8 cellular contexts compared by ENCODE assay signal in genomic region chr22:32723632-32724031, GRCh38.
A peak's percentile ranks its signal among the peaks of the same experiment; 100 is the strongest.
DNase-seq lines count a peak whose midpoint lies in the region; TF ChIP-seq lines count a peak whose summit lies in the region.

No MANE protein-coding gene starts in this region.

- H4K20me1 ChIP-seq in KMS-11 (ENCODE audit: insufficient read depth): no peaks in the 10 kb centered on the region

- H3K27ac ChIP-seq in KMS-11 (peak overlapping the region; percentile 52), rectal smooth muscle tissue (ENCODE audit: low read depth, low read length) (peak overlapping the region; percentile 43)

- DNase-seq in GM03348 (ENCODE audit: low spot score): peak; percentile 90
- DNase-seq in activated CD8-positive, alpha-beta memory T cell treated with anti-CD3 and anti-CD28 coated beads, Interleukin-2, amount 50 U/mL, for 24 hours (ENCODE audit: extremely low read depth): peak; percentile 2
- peak; percentile 86 to 93 for DNase-seq in foreskin fibroblast
- no peak for DNase-seq in H7
- DNase-seq in NCI-H146 treated with DMSO at 0.1 percent for 48 hours (lab: John Stamatoyannopoulos, UW; ENCODE audit: unreplicated experiment): no peak
- no peak for DNase-seq in NK-92 (lab: John Stamatoyannopoulos, UW; ENCODE audit: unreplicated experiment)

- H3K4me3 ChIP-seq in KMS-11 (IDR thresholded peaks at IDR 0.05; ENCODE audit: insufficient read depth, low read depth, low read length) (no peak overlapping the region), foreskin fibroblast (ENCODE audit: low read depth in 1 of 2, low read length in 2 of 2) (no peak overlapping the region), rectal smooth muscle tissue (ENCODE audit: low read length) (no peak overlapping the region), H7 (ENCODE audit: insufficient read depth, low read depth, low read length) (no peak overlapping the region)

- peak overlapping the region; percentile 33; the same call in 1 of the 2 replicates for H3K9ac ChIP-seq in KMS-11
- no peak overlapping the region for H3K9ac ChIP-seq in rectal smooth muscle tissue (ENCODE audit: low read length)

- peak overlapping the region; percentile 67 for H3K4me2 ChIP-seq in KMS-11

- peaks cover 20% of the 10 kb centered on the region for H3K4me1 ChIP-seq in KMS-11 (ENCODE audit: low read depth, poor library complexity, severe bottlenecking)
- peaks cover 6% of the 10 kb centered on the region for H3K4me1 ChIP-seq in rectal smooth muscle tissue (ENCODE audit: control insufficient read depth, insufficient read depth, low read length)

- no peaks in the 10 kb centered on the region for H3K27me3 ChIP-seq in KMS-11 (ENCODE audit: insufficient read depth, low read depth)
- no peaks in the 10 kb centered on the region for H3K27me3 ChIP-seq in rectal smooth muscle tissue (ENCODE audit: control insufficient read depth, insufficient read depth, low read length)
- H3K27me3 ChIP-seq in H7 (ENCODE audit: control insufficient read depth, insufficient read depth, low read length): no peaks in the 10 kb centered on the region

- no peak for TF ChIP-seq CTCF in KMS-11 (conservative IDR thresholded peaks at IDR 0.05; ENCODE audit: low read depth, low read length)
- TF ChIP-seq CTCF in foreskin fibroblast (IDR thresholded peaks at IDR 0.05; ENCODE audit: low read depth, low read length): no peak

- no peaks in the 10 kb centered on the region for H3K79me2 ChIP-seq in KMS-11 (ENCODE audit: insufficient read depth, low read depth)

- H3K36me3 ChIP-seq in KMS-11 (ENCODE audit: insufficient read depth) (no peaks in the 10 kb centered on the region), rectal smooth muscle tissue (ENCODE audit: control insufficient read depth, insufficient read depth, low read length) (no peaks in the 10 kb centered on the region), H7 (replicated peaks; ENCODE audit: control insufficient read depth, insufficient read depth, low read length) (no peaks in the 10 kb centered on the region)

- peak overlapping the region; percentile 88 for H2AFZ ChIP-seq in KMS-11 (ENCODE audit: low read depth)

Comparison
In these comparisons a context has a peak if more than half of its experiments do, and no peak if none do; other contexts are left out.
1. DNase-seq: peak in GM03348 (single experiment), activated CD8-positive, alpha-beta memory T cell treated with anti-CD3 and anti-CD28 coated beads, Interleukin-2, amount 50 U/mL, for 24 hours (single experiment) and foreskin fibroblast (2 of 2); none in H7 (single experiment), NCI-H146 treated with DMSO at 0.1 percent for 48 hours (single experiment) and NK-92 (single experiment).